31 cellular contexts compared by ENCODE assay signal in genomic region chr7:127350586-127350985, GRCh38.
"Had no signal": no experiment of that assay in that cellular context is flagged by ENCODE, and none has a peak within 500 bp of the region (broad histone marks: within the 10 kb centered on the region; RNA-seq: fewer than 3 reads in every experiment).

No MANE protein-coding gene starts in this region.

- H3K27ac Mint-ChIP-seq: activated CD8-positive, alpha-beta memory T cell treated with anti-CD3 and anti-CD28 coated beads, Interleukin-2, amount 10 ng/mL, durations not matched to agents 7 days and 5 days; activated T-helper 1 cell treated with anti-CD3 and anti-CD28 coated beads, Interleukin-12 subunit alpha, Interleukin-12 subunit beta, Interleukin-2, Interleukin-4 antibody, amounts not matched to agents 30 ng/mL and 10 ng/mL and 1 ng/mL, durations not matched to agents 14 hours and 24 hours and 36 hours; brain had no signal

- ATAC-seq: activated CD4-positive, CD25-positive, alpha-beta regulatory T cell treated with anti-CD3 and anti-CD28 coated beads, Interleukin-2, amount 50 U/mL, for 24 hours; activated CD8-positive, alpha-beta memory T cell treated with anti-CD3 and anti-CD28 coated beads, Interleukin-2, amount 10 ng/mL, durations not matched to agents 7 days and 5 days; activated naive CD4-positive, alpha-beta T cell treated with anti-CD3 and anti-CD28 coated beads, Interleukin-2, amount 50 U/mL, for 72 hours; activated naive CD8-positive, alpha-beta T cell treated with anti-CD3 and anti-CD28 coated beads, Interleukin-2, amount 50 U/mL, for 24 hours; Panc1; Right ventricle myocardium inferior; T-cell had no signal

- H3K27ac ChIP-seq: SK-N-MC, WERI-Rb-1 had no signal

- FAIRE-seq: astrocyte had no signal

- H3K36me3 ChIP-seq: WERI-Rb-1 had no signal

- H3K4me3 ChIP-seq: SK-N-MC had no signal

- H3K36me3 Mint-ChIP-seq: brain had no signal

- H3K4me3 Mint-ChIP-seq: activated CD4-positive, alpha-beta T cell treated with anti-CD3 and anti-CD28 coated beads, Interleukin-2, amount 10 ng/mL, durations not matched to agents 24 days and 14 days; activated CD8-positive, alpha-beta memory T cell treated with anti-CD3 and anti-CD28 coated beads, Interleukin-2, amount 10 ng/mL, durations not matched to agents 7 days and 5 days; activated naive CD8-positive, alpha-beta T cell treated with anti-CD3 and anti-CD28 coated beads, Interleukin-2, amount 50 U/mL, for 24 hours; activated T-cell treated with anti-CD3 and anti-CD28 coated beads, Interleukin-2, amount 50 U/mL, for 24 hours; activated T-helper 1 cell treated with anti-CD3 and anti-CD28 coated beads, Interleukin-12 subunit alpha, Interleukin-12 subunit beta, Interleukin-2, Interleukin-4 antibody, amounts not matched to agents 30 ng/mL and 10 ng/mL and 1 ng/mL, durations not matched to agents 14 hours and 24 hours and 36 hours; brain; central memory CD8-positive, alpha-beta T cell; T-cell had no signal

- DNase-seq: activated CD4-positive, alpha-beta T cell treated with anti-CD3 and anti-CD28 coated beads, Interleukin-2, amount 50 U/mL, for 48 hours; activated CD8-positive, alpha-beta memory T cell treated with anti-CD3 and anti-CD28 coated beads, Interleukin-2, amount 10 ng/mL, durations not matched to agents 7 days and 5 days; activated effector memory CD4-positive, alpha-beta T cell treated with anti-CD3 and anti-CD28 coated beads, Interleukin-2, amount 50 U/mL, for 16 hours; activated naive CD4-positive, alpha-beta T cell treated with Interleukin-2 at 50 U/mL for 16 hours; activated naive CD8-positive, alpha-beta T cell treated with anti-CD3 and anti-CD28 coated beads, Interleukin-2, amount 50 U/mL, for 24 hours; activated T-cell treated with anti-CD3 and anti-CD28 coated beads, Interleukin-2, amount 50 U/mL, for 24 hours; amygdala; Karpas-422; MM.1S; NCI-H1105 treated with DMSO at 0.1 percent for 48 hours; NCI-H1436 treated with DMSO at 0.1 percent for 48 hours; NCI-H187; NCI-H2081 treated with DMSO at 0.1 percent for 48 hours; NCI-H446; NCI-H524; NCI-H748 treated with DMSO at 0.1 percent for 48 hours; NK-92 treated with Interleukin-12 subunit alpha and Interleukin-12 subunit beta, amount 100 ng/mL, for 24 hours; OCI-M1; RPMI8226; T-cell; WERI-Rb-1 had no signal

- H3K4me1 Mint-ChIP-seq: brain had no signal

- H3K9me3 Mint-ChIP-seq: activated CD4-positive, alpha-beta T cell treated with anti-CD3 and anti-CD28 coated beads, Interleukin-2, amount 10 ng/mL, durations not matched to agents 24 days and 14 days; activated naive CD4-positive, alpha-beta T cell treated with anti-CD3 and anti-CD28 coated beads, Interleukin-2, amount 50 U/mL, for 72 hours; activated naive CD8-positive, alpha-beta T cell treated with anti-CD3 and anti-CD28 coated beads, Interleukin-2, amount 50 U/mL, for 24 hours; activated T-cell treated with anti-CD3 and anti-CD28 coated beads, Interleukin-2, amount 50 U/mL, for 24 hours; activated T-helper 1 cell treated with anti-CD3 and anti-CD28 coated beads, Interleukin-12 subunit alpha, Interleukin-12 subunit beta, Interleukin-2, Interleukin-4 antibody, amounts not matched to agents 30 ng/mL and 10 ng/mL and 1 ng/mL, durations not matched to agents 14 hours and 24 hours and 36 hours; central memory CD8-positive, alpha-beta T cell; T-cell had no signal

- H3K27me3 Mint-ChIP-seq: activated T-cell treated with anti-CD3 and anti-CD28 coated beads, Interleukin-2, amount 50 U/mL, for 24 hours; brain; central memory CD8-positive, alpha-beta T cell; T-cell had no signal
